1 cellular context compared by ENCODE assay signal in the genomic region with DNA sequence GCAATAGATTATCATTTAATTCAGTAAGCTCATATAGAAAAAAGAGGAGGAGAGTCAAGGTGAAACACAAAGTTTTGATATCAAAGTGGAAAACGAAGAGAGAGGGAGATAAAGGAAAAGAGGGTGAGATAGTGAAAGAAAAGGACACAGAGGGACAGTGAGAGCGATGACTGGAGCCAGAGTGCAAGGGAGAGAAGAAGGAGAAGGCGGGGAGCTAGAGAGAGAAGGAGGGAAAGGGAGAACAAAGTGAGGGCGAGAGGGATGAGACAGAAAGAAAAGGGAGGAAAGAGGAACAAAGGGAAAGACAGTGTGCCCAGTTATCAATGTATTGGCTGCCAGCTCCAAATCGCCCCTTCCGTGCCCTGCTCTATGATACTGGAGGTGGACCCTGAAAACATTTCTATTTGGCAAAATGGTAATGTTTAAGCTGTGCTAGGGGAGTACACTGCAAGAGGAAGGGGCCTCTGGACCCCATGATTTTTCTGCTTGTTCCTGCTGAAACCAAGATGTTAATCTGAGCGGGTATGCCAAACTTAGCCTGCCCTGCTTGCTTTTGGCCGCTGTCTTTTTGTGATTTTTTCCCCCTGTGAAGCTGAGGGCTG.
TF ChIP-seq lines count a peak whose summit lies in the region.

No MANE protein-coding gene starts in this region.

TF ChIP-seq in K562, 482 proteins besides CTCF, POLR2A, EP300 and RAD21 (continued from another document):
- TF ChIP-seq, protein P1, sequence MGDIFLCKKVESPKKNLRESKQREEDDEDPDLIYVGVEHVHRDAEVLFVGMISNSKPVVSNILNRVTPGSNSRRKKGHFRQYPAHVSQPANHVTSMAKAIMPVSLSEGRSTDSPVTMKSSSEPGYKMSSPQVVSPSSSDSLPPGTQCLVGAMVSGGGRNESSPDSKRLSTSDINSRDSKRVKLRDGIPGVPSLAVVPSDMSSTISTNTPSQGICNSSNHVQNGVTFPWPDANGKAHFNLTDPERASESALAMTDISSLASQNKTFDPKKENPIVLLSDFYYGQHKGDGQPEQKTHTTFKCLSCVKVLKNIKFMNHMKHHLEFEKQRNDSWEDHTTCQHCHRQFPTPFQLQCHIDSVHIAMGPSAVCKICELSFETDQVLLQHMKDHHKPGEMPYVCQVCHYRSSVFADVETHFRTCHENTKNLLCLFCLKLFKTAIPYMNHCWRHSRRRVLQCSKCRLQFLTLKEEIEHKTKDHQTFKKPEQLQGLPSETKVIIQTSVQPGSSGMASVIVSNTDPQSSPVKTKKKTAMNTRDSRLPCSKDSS (IDR thresholded peaks at IDR 0.05; ENCODE audit: low read depth, partially characterized antibody) = no peak
- TF ChIP-seq, protein P2, sequence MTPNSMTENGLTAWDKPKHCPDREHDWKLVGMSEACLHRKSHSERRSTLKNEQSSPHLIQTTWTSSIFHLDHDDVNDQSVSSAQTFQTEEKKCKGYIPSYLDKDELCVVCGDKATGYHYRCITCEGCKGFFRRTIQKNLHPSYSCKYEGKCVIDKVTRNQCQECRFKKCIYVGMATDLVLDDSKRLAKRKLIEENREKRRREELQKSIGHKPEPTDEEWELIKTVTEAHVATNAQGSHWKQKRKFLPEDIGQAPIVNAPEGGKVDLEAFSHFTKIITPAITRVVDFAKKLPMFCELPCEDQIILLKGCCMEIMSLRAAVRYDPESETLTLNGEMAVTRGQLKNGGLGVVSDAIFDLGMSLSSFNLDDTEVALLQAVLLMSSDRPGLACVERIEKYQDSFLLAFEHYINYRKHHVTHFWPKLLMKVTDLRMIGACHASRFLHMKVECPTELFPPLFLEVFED (CRISPR knock-in tag; conservative IDR thresholded peaks at IDR 0.05) = peak; percentile 92; the same call in 1 of the 2 replicates
- TF ChIP-seq HDAC1 (IDR thresholded peaks at IDR 0.05) (peak in 1 of 2 experiments; percentile 88; a peak in 1 of 4 replicates), ZBTB17 (CRISPR knock-in tag; IDR thresholded peaks at IDR 0.05) (no peak), ZNF280B (CRISPR knock-in tag; IDR thresholded peaks at IDR 0.05) (no peak), ZC3H4 (CRISPR knock-in tag; IDR thresholded peaks at IDR 0.05; ENCODE audit: borderline replicate concordance) (no peak), FOXK2 (conservative IDR thresholded peaks at IDR 0.05 in 1 of 2, IDR thresholded peaks at IDR 0.05 in 1 of 2; ENCODE audit: low read depth in 2 of 2) (0 out of 4 replicates have a peak, but pooled peaks have one; percentile 17 to 30), BHLHE40 (IDR thresholded peaks at IDR 0.05; ENCODE audit: low read length) (no peak), CHCHD3 (CRISPR knock-in tag; IDR thresholded peaks at IDR 0.05) (no peak), SMAD2 (IDR thresholded peaks at IDR 0.05; ENCODE audit: low read depth, low read length) (no peak), GABPA (tag; conservative IDR thresholded peaks at IDR 0.05; ENCODE audit: low read depth) (no peak), BACH1 (tag; IDR thresholded peaks at IDR 0.05) (no peak), SMARCC2 (IDR thresholded peaks at IDR 0.05; ENCODE audit: low read depth) (no peak; the same call in 1 of the 2 replicates), ZNF197 (CRISPR knock-in tag; IDR thresholded peaks at IDR 0.05; ENCODE audit: low read depth) (no peak), NFXL1 (CRISPR knock-in tag; IDR thresholded peaks at IDR 0.05) (no peak), ZBTB2 (IDR thresholded peaks at IDR 0.05) (peak; percentile 73), ZC3H8 (IDR thresholded peaks at IDR 0.05) (0 out of 2 replicates have a peak, but pooled peaks have one; percentile 33), CEBPG (CRISPR knock-in tag; IDR thresholded peaks at IDR 0.05) (no peak), CEBPG (tag; conservative IDR thresholded peaks at IDR 0.05 in 1 of 2, IDR thresholded peaks at IDR 0.05 in 1 of 2) (no peak), MNT (conservative IDR thresholded peaks at IDR 0.05) (no peak), ARID1B (IDR thresholded peaks at IDR 0.05) (peak; percentile 50), ZNF79 (CRISPR knock-in tag; IDR thresholded peaks at IDR 0.05; ENCODE audit: low read depth) (no peak), ZNF41 (CRISPR knock-in tag; conservative IDR thresholded peaks at IDR 0.05) (no peak), ARID3B (CRISPR knock-in tag; IDR thresholded peaks at IDR 0.05; ENCODE audit: borderline replicate concordance) (no peak), DLX4 (CRISPR knock-in tag; IDR thresholded peaks at IDR 0.05) (no peak), ZNF444 (CRISPR knock-in tag; IDR thresholded peaks at IDR 0.05) (0 out of 2 replicates have a peak, but pooled peaks have one; percentile 38), ZNF134 (CRISPR knock-in tag; conservative IDR thresholded peaks at IDR 0.05) (no peak), ASH1L (IDR thresholded peaks at IDR 0.05; ENCODE audit: borderline replicate concordance, low read depth, partially characterized antibody) (no peak), MAFG (tag; conservative IDR thresholded peaks at IDR 0.05) (no peak), KDM2B (CRISPR knock-in tag; IDR thresholded peaks at IDR 0.05) (0 out of 2 replicates have a peak, but pooled peaks have one; percentile 12), DIDO1 (tag; IDR thresholded peaks at IDR 0.05; ENCODE audit: low read depth) (peak; percentile 38; the same call in 1 of the 2 replicates)
- TF ChIP-seq, protein P3, sequence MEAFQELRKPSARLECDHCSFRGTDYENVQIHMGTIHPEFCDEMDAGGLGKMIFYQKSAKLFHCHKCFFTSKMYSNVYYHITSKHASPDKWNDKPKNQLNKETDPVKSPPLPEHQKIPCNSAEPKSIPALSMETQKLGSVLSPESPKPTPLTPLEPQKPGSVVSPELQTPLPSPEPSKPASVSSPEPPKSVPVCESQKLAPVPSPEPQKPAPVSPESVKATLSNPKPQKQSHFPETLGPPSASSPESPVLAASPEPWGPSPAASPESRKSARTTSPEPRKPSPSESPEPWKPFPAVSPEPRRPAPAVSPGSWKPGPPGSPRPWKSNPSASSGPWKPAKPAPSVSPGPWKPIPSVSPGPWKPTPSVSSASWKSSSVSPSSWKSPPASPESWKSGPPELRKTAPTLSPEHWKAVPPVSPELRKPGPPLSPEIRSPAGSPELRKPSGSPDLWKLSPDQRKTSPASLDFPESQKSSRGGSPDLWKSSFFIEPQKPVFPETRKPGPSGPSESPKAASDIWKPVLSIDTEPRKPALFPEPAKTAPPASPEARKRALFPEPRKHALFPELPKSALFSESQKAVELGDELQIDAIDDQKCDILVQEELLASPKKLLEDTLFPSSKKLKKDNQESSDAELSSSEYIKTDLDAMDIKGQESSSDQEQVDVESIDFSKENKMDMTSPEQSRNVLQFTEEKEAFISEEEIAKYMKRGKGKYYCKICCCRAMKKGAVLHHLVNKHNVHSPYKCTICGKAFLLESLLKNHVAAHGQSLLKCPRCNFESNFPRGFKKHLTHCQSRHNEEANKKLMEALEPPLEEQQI (IDR thresholded peaks at IDR 0.05) = no peak
- TF ChIP-seq, protein P4, sequence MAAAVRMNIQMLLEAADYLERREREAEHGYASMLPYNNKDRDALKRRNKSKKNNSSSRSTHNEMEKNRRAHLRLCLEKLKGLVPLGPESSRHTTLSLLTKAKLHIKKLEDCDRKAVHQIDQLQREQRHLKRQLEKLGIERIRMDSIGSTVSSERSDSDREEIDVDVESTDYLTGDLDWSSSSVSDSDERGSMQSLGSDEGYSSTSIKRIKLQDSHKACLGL (CRISPR knock-in tag; IDR thresholded peaks at IDR 0.05; ENCODE audit: borderline replicate concordance, poor library complexity, severe bottlenecking) = no peak
- TF ChIP-seq, protein P5, sequence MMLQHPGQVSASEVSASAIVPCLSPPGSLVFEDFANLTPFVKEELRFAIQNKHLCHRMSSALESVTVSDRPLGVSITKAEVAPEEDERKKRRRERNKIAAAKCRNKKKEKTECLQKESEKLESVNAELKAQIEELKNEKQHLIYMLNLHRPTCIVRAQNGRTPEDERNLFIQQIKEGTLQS (IDR thresholded peaks at IDR 0.05) = no peak
- TF ChIP-seq, protein P5 (CRISPR knock-in tag; conservative IDR thresholded peaks at IDR 0.05) = no peak
